8 cellular contexts compared by ENCODE assay signal in genomic region chr21:41170442-41170841, GRCh38. TPM values are rescaled to one million over a fixed set of nuclear protein-coding genes. Genes with fewer than 3 reads are reported as not detected.
DNase-seq lines count a peak whose midpoint lies in the region; ATAC-seq and TF ChIP-seq lines count a peak whose summit lies in the region.

No MANE protein-coding gene starts in this region.

- peak overlapping the region in 1 of 2 donors; percentile 26 for H3K27ac ChIP-seq in testis

- CTCF ChIA-PET in activated B cell treated with CpG ODN at 0.5 μM for 24 hours (lab: Charles Lee): interaction anchor here (0.9 to 7.7 kb wide), 10 partner anchors 11 to 112 kb away, joined by 3 to 49 read pairs (median 6); no protein-coding TSS in a partner anchor

- H3K9me3 Mint-ChIP-seq in activated B cell treated with CpG ODN at 0.5 μM for 24 hours: no peaks in the 10 kb centered on the region

- no peak overlapping the region for H3K4me3 ChIP-seq in testis

- H3K36me3 Mint-ChIP-seq in activated B cell treated with CpG ODN at 0.5 μM for 24 hours (ENCODE audit: low read depth): no peaks in the 10 kb centered on the region

- intact Hi-C loops in activated B cell treated with CpG ODN at 0.5 μM for 24 hours (cut with micrococcal nuclease): loop anchor here (1.0 to 2.0 kb wide), 2 partner anchors 14 to 60 kb away; no protein-coding TSS in a partner anchor
- intact Hi-C loops in testis (cut with DNase I; ENCODE audit: low total_unique reads): no loop called here

- peak overlapping the region; percentile 47 for H3K4me3 Mint-ChIP-seq in activated B cell treated with CpG ODN at 0.5 μM for 24 hours

- H3K9me3 ChIP-seq in testis: no peaks in the 10 kb centered on the region

- H3K36me3 ChIP-seq in testis (ENCODE audit: low read depth, missing control alignments): no peaks in the 10 kb centered on the region

- no peak overlapping the region for H3K27ac Mint-ChIP-seq in activated B cell treated with CpG ODN at 0.5 μM for 24 hours

- POLR2A ChIA-PET in activated B cell treated with CpG ODN at 0.5 μM for 24 hours (lab: Charles Lee): interaction anchor here (2.1 kb wide), 1 partner anchor 197 kb away, joined by 7 read pairs; no protein-coding TSS in a partner anchor

- peaks cover 3% of the 10 kb centered on the region for H3K4me1 ChIP-seq in testis

- TF ChIP-seq CTCF in activated B cell treated with CpG ODN at 0.5 μM for 24 hours (IDR thresholded peaks at IDR 0.05) (peak; percentile 29), testis (IDR thresholded peaks at IDR 0.05) (peak; percentile 28 to 37 (median 37))

- no peaks in the 10 kb centered on the region for H3K27me3 Mint-ChIP-seq in activated B cell treated with CpG ODN at 0.5 μM for 24 hours

- peaks cover 26% of the 10 kb centered on the region for H3K4me1 Mint-ChIP-seq in activated B cell treated with CpG ODN at 0.5 μM for 24 hours

- no peaks in the 10 kb centered on the region for H3K27me3 ChIP-seq in testis

- DNase-seq in DMS 273 (lab: John Stamatoyannopoulos, UW; ENCODE audit: unreplicated experiment) (peak; percentile 61), DMS 273 treated with DMSO at 0.1 percent for 48 hours (lab: John Stamatoyannopoulos, UW) (no peak), Kasumi-1 (lab: John Stamatoyannopoulos, UW) (peak; percentile 51 to 61), activated B cell treated with CpG ODN at 0.5 μM for 24 hours (no peak), hepatic stellate cell (ENCODE audit: low spot score) (peak; percentile 16), testis (peak; percentile 57)

- TF ChIP-seq POLR2A in testis (IDR thresholded peaks at IDR 0.05): no peak

- WGBS in testis, 2 donors: 42 to 59% methylated on average over 2 of the region's 2 CpGs

- ATAC-seq in activated B cell treated with CpG ODN at 0.5 μM for 24 hours (ENCODE audit: low read depth) (no peak), HG03139 (IDR thresholded peaks at IDR 0.05; ENCODE audit: unreplicated experiment) (no peak), GM18517 (IDR thresholded peaks at IDR 0.05; ENCODE audit: unreplicated experiment) (no peak)

RNA-seq across cellular contexts. Expression of gene BACE2, which starts 2.5 kb away (rescaled TPM):
- total RNA-seq in activated B cell treated with CpG ODN at 0.5 μM for 24 hours (13.0 and 17.1 TPM in 2 replicates), testis (10 to 100 TPM; 21.8 to 28.6 TPM)
- 17.4 TPM for polyA plus RNA-seq in testis (ENCODE audit: insufficient read depth, low read depth, low replicate concordance)

Comparison
In these comparisons a context has a peak if more than half of its experiments do, and no peak if none do; other contexts are left out.
1. DNase-seq: peak in DMS 273 (single experiment), Kasumi-1 (2 of 2), hepatic stellate cell (single experiment) and testis (single experiment); none in DMS 273 treated with DMSO at 0.1 percent for 48 hours (single experiment) and activated B cell treated with CpG ODN at 0.5 μM for 24 hours (single experiment).